ENCODE assay signal across 10 cellular contexts in the genomic region with DNA sequence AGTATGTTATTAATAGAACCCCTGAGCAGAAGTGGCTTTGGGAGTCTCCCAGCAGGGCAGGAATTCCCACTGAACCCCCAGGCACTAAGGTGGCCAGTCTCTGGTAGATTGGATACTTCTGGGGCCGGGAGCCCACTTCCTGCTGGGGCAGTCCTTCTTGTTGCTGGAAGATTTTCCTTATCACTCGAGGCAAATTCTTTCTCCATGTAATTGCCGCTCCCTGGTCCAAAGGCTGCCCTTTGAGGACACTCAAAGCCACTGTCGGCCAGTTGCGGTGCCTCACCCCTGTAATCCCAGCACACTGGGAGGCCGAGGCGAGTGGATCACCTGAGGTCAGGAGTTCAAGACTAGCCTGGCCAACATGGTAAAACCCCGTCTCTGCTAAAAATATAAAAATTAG. TPM values are rescaled to one million over a fixed set of nuclear protein-coding genes. Genes with fewer than 3 reads are reported as not detected.
A peak's percentile ranks its signal among the peaks of the same experiment; 100 is the strongest.
DNase-seq lines count a peak whose midpoint lies in the region; ATAC-seq and TF ChIP-seq lines count a peak whose summit lies in the region.
"Had no signal": no experiment of that assay in that cellular context is flagged by ENCODE, and none has a peak within 500 bp of the region (broad histone marks: within the 10 kb centered on the region; RNA-seq: fewer than 3 reads in every experiment).

No MANE protein-coding gene starts in this region.

- in situ Hi-C loops in GM13977 (cut with MboI; ENCODE audit: low pct_unique_long_range_greater_than_20kb, low sequenced_read_pairs, unreplicated experiment): loop anchor here (25.0 kb wide), 1 partner anchor 468 kb away; the partner anchor contains the start of gene DHRS3

- intact Hi-C loops in PC-3 (cut with micrococcal nuclease): no loop called here
- intact Hi-C loops in dendritic cell treated with granulocyte-macrophage colony-stimulating factor and Interleukin-4, amounts not matched to agents 40 ng/mL and 50 ng/mL, for 4 days (cut with micrococcal nuclease): loop anchor here (5.0 kb wide), 1 partner anchor 38 kb away; no protein-coding TSS in a partner anchor

- H3F3A ChIP-seq in PC-3 (ENCODE audit: low read length, unreplicated experiment): no peaks in the 10 kb centered on the region

- peak overlapping the region; percentile 64 for H3K4me2 ChIP-seq in BLaER1
- peak overlapping the region; percentile 41; the same call in 1 of the 2 replicates for H3K4me2 ChIP-seq in PC-3 (ENCODE audit: low read length)
- peak overlapping the region; percentile 44 for H3K4me2 ChIP-seq in osteoblast (ENCODE audit: insufficient read depth, low read length)

- no peaks in the 10 kb centered on the region for H3K9me2 ChIP-seq in PC-3 (replicated peaks; ENCODE audit: low read length)

- H3K4me3 Mint-ChIP-seq in dendritic cell treated with granulocyte-macrophage colony-stimulating factor and Interleukin-4, amounts not matched to agents 40 ng/mL and 50 ng/mL, for 4 days: no peak overlapping the region

- H3K79me2 ChIP-seq in PC-3 (ENCODE audit: low read length) (no peaks in the 10 kb centered on the region), osteoblast (ENCODE audit: insufficient read depth, low read length) (no peaks in the 10 kb centered on the region)

- no peaks in the 10 kb centered on the region for H3K27me3 Mint-ChIP-seq in dendritic cell treated with granulocyte-macrophage colony-stimulating factor and Interleukin-4, amounts not matched to agents 40 ng/mL and 50 ng/mL, for 4 days

- peak overlapping the region; percentile 93 for H3K27ac Mint-ChIP-seq in dendritic cell treated with granulocyte-macrophage colony-stimulating factor and Interleukin-4, amounts not matched to agents 40 ng/mL and 50 ng/mL, for 4 days

- H3K9me3 Mint-ChIP-seq in dendritic cell treated with granulocyte-macrophage colony-stimulating factor and Interleukin-4, amounts not matched to agents 40 ng/mL and 50 ng/mL, for 4 days: no peaks in the 10 kb centered on the region

- H3K27ac ChIP-seq in BLaER1 (peak overlapping the region; percentile 62), PC-3 (ENCODE audit: low read length) (peak overlapping the region; percentile 17; the same call in 1 of the 2 replicates), osteoblast (ENCODE audit: low read depth, low read length) (peak overlapping the region; percentile 97)

- no TSS peak for BruUV-seq in PC-3 (replicated peaks; lab: Mats Ljungman, UMichigan)

- H4K20me1 ChIP-seq in BLaER1: no peaks in the 10 kb centered on the region
- no peaks in the 10 kb centered on the region for H4K20me1 ChIP-seq in PC-3 (ENCODE audit: low read length)
- H4K20me1 ChIP-seq in osteoblast (ENCODE audit: insufficient read depth, low read length): no peaks in the 10 kb centered on the region

- H3K9ac ChIP-seq in BLaER1 (peak overlapping the region; percentile 15; the same call in 1 of the 2 replicates), PC-3 (ENCODE audit: low read length) (no peak overlapping the region)

- no peak for ATAC-seq in PC-3

- POLR2A ChIA-PET in PC-3 (lab: Charles Lee; ENCODE audit: unreplicated experiment): no interaction called here

- TF ChIP-seq CTCF in PC-3 (conservative IDR thresholded peaks at IDR 0.05; ENCODE audit: low read depth, low read length) (no peak), osteoblast (IDR thresholded peaks at IDR 0.05; ENCODE audit: extremely low read depth, low read depth, low read length) (no peak), GM13977 (IDR thresholded peaks at IDR 0.05; ENCODE audit: extremely low read depth, insufficient read depth, missing control alignments) (no peak)

- CTCF ChIA-PET in PC-3 (lab: Charles Lee): no interaction called here

- 0 out of 2 replicates have a peak overlapping the region, but pooled peaks have one; percentile 7 for H2AFZ ChIP-seq in PC-3 (ENCODE audit: low read length)
- H2AFZ ChIP-seq in osteoblast (ENCODE audit: low read length): peak overlapping the region; percentile 74

- no peaks in the 10 kb centered on the region for H3K9me3 ChIP-seq in BLaER1
- H3K9me3 ChIP-seq in PC-3 (ENCODE audit: low read length): no peaks in the 10 kb centered on the region
- H3K9me3 ChIP-seq in osteoblast (ENCODE audit: low read depth, low read length): no peaks in the 10 kb centered on the region

- H3K4me1 Mint-ChIP-seq in dendritic cell treated with granulocyte-macrophage colony-stimulating factor and Interleukin-4, amounts not matched to agents 40 ng/mL and 50 ng/mL, for 4 days (ENCODE audit: low read depth): peaks cover 100% of the 10 kb centered on the region

- DNase-seq in PC-3 (no peak), osteoblast (ENCODE audit: insufficient read length, low spot score, missing footprints) (peak; percentile 36), NCI-H1092 (lab: John Stamatoyannopoulos, UW) (no peak), globus pallidus (ENCODE audit: low spot score) (no peak), GM13977 (ENCODE audit: low spot score) (no peak), iPS-NIHi11 (ENCODE audit: low spot score) (no peak)
- DNase-seq: effector CD8-positive, alpha-beta T cell; NCI-H2081 had no signal

- H3K4me3 ChIP-seq in BLaER1 (no peak overlapping the region), PC-3 (ENCODE audit: low read length) (no peak overlapping the region), osteoblast (ENCODE audit: insufficient read depth, low read length) (no peak overlapping the region)

- H3K4me1 ChIP-seq in BLaER1 (peaks cover 88% of the 10 kb centered on the region), PC-3 (ENCODE audit: insufficient read depth, low read length) (peaks cover 21% of the 10 kb centered on the region), osteoblast (ENCODE audit: insufficient read depth, low read length) (peaks cover 31% of the 10 kb centered on the region)

- no peaks in the 10 kb centered on the region for H3K27me3 ChIP-seq in BLaER1
- no peaks in the 10 kb centered on the region for H3K27me3 ChIP-seq in PC-3 (ENCODE audit: low read length)
- H3K27me3 ChIP-seq in osteoblast (ENCODE audit: insufficient read depth, low read length): no peaks in the 10 kb centered on the region

- peaks cover 2% of the 10 kb centered on the region for H3K36me3 Mint-ChIP-seq in dendritic cell treated with granulocyte-macrophage colony-stimulating factor and Interleukin-4, amounts not matched to agents 40 ng/mL and 50 ng/mL, for 4 days (ENCODE audit: low read depth)

- H3K36me3 ChIP-seq in BLaER1: no peaks in the 10 kb centered on the region
- no peaks in the 10 kb centered on the region for H3K36me3 ChIP-seq in PC-3 (ENCODE audit: low read depth, low read length)
- H3K36me3 ChIP-seq in osteoblast (ENCODE audit: insufficient read depth, low read length): no peaks in the 10 kb centered on the region

RNA-seq across cellular contexts. Expression of gene TNFRSF1B, which starts 22.6 kb away (rescaled TPM):
- total RNA-seq in PC-3 (2014; rRNA removed) (0.29 and 1.3 TPM in 2 replicates), osteoblast (11.2 and 12.7 TPM in 2 replicates)

Comparison
In these comparisons a context has a peak if more than half of its experiments do, and no peak if none do; other contexts are left out.
1. H3K27ac ChIP-seq: peak in every context shown above with its lines; median percentile 97 in osteoblast; 62 in BLaER1; 17 in PC-3.